19 cellular contexts compared by ENCODE assay signal in the genomic region with DNA sequence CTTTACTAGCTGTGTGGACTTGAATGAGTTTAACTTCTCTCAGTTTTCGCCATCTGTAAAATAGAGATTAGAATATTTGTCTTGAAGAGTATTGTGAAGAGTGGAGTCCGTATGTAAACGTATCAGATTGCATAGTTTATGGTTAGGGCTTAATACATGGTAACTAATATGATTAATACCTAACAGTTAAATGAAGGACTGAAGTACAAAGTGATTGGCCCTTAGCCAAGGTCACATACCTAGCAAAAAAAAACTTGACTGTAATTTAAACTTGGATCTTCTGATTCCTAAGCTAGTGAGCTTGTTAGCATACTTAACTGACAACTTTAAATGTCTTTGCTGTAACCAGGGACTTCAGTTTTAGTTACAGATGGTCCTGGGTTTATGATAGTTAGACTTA. TPM values are rescaled to one million over a fixed set of nuclear protein-coding genes. Genes with fewer than 3 reads are reported as not detected.
DNase-seq lines count a peak whose midpoint lies in the region; ATAC-seq and TF ChIP-seq lines count a peak whose summit lies in the region.
"Had no signal": no experiment of that assay in that cellular context is flagged by ENCODE, and none has a peak within 500 bp of the region (broad histone marks: within the 10 kb centered on the region; RNA-seq: fewer than 3 reads in every experiment).

No MANE protein-coding gene starts in this region.

- peaks cover 71% of the 10 kb centered on the region for H3K27me3 Mint-ChIP-seq in nephron (ENCODE audit: low read depth)

- H3K36me3 ChIP-seq in MG63 = no peaks in the 10 kb centered on the region
- H3K36me3 ChIP-seq: SJCRH30, suprapubic skin had no signal

- H3K36me3 Mint-ChIP-seq in nephron (ENCODE audit: low read depth) = no peaks in the 10 kb centered on the region
- H3K36me3 Mint-ChIP-seq: IgD-negative memory B cell had no signal

- H3K4me3 Mint-ChIP-seq in nephron = peak overlapping the region; percentile 64 to 69 (median 64)
- H3K4me3 Mint-ChIP-seq: activated T-helper 1 cell treated with anti-CD3 and anti-CD28 coated beads, Interleukin-12 subunit alpha, Interleukin-12 subunit beta, Interleukin-2, Interleukin-4 antibody, amounts not matched to agents 30 ng/mL and 10 ng/mL and 1 ng/mL, durations not matched to agents 14 hours and 24 hours and 36 hours had no signal

- H3K4me3 ChIP-seq in MG63 = no peak overlapping the region
- H3K4me3 ChIP-seq: SJCRH30 had no signal

- peak overlapping the region in 2 of 3 experiments; percentile 29 to 44 for H3K27ac Mint-ChIP-seq in nephron
- H3K27ac Mint-ChIP-seq: activated CD8-positive, alpha-beta T cell treated with anti-CD3 and anti-CD28 coated beads, Interleukin-2, amount 10 ng/mL, durations not matched to agents 7 days and 5 days; activated T-helper 1 cell treated with anti-CD3 and anti-CD28 coated beads, Interleukin-12 subunit alpha, Interleukin-12 subunit beta, Interleukin-2, Interleukin-4 antibody, amounts not matched to agents 30 ng/mL and 10 ng/mL and 1 ng/mL, durations not matched to agents 14 hours and 24 hours and 36 hours; IgD-negative memory B cell; naive thymus-derived CD8-positive, alpha-beta T cell had no signal

- H3K9me3 Mint-ChIP-seq in nephron = peaks cover 3% of the 10 kb centered on the region
- H3K9me3 Mint-ChIP-seq: activated T-helper 1 cell treated with anti-CD3 and anti-CD28 coated beads, Interleukin-12 subunit alpha, Interleukin-12 subunit beta, Interleukin-2, Interleukin-4 antibody, amounts not matched to agents 30 ng/mL and 10 ng/mL and 1 ng/mL, durations not matched to agents 14 hours and 24 hours and 36 hours; naive thymus-derived CD8-positive, alpha-beta T cell had no signal

- peak; percentile 85 for DNase-seq in DMS 273 (lab: John Stamatoyannopoulos, UW; ENCODE audit: unreplicated experiment)
- DNase-seq in dermis blood vessel endothelial cell = peak; percentile 51
- no peak for DNase-seq in islet precursor cell
- DNase-seq in superior temporal gyrus (ENCODE audit: extremely low spot score) = no peak
- no peak for DNase-seq in MG63
- DNase-seq: activated CD8-positive, alpha-beta T cell treated with anti-CD3 and anti-CD28 coated beads, Interleukin-2, amount 10 ng/mL, durations not matched to agents 7 days and 5 days; AML-193; amniotic stem cell; naive thymus-derived CD8-positive, alpha-beta T cell; NCI-H1048; NCI-H2227 treated with DMSO at 0.1 percent for 48 hours; SJCRH30; stimulated activated CD4-positive, alpha-beta T cell treated with anti-CD3 and anti-CD28 coated beads, Interleukin-2, amount 100 ng/mL, for 24 hours had no signal

- no peak for TF ChIP-seq RAD21 in Ishikawa (IDR thresholded peaks at IDR 0.05; ENCODE audit: low read depth)

- H3K4me1 Mint-ChIP-seq in nephron = peaks cover 26% of the 10 kb centered on the region

- TF ChIP-seq CTCF in nephron (IDR thresholded peaks at IDR 0.05; ENCODE audit: unreplicated experiment in 3 of 3) = no peak

- H3K9me3 ChIP-seq in MG63 = no peaks in the 10 kb centered on the region
- H3K9me3 ChIP-seq: SJCRH30, suprapubic skin had no signal

- TF ChIP-seq EP300 in Ishikawa (IDR thresholded peaks at IDR 0.05; ENCODE audit: borderline replicate concordance) = no peak

- no peak for ATAC-seq in GM19324 (IDR thresholded peaks at IDR 0.05; ENCODE audit: low FRiP score, unreplicated experiment)
- ATAC-seq: activated CD8-positive, alpha-beta T cell treated with anti-CD3 and anti-CD28 coated beads, Interleukin-2, amount 10 ng/mL, durations not matched to agents 7 days and 5 days; naive thymus-derived CD8-positive, alpha-beta T cell had no signal

- no peaks in the 10 kb centered on the region for H3K27me3 ChIP-seq in MG63
- H3K27me3 ChIP-seq: SJCRH30 had no signal

TF ChIP-seq in Ishikawa, 13 proteins besides CTCF, POLR2A, EP300 and RAD21:
- TF ChIP-seq TCF12 (IDR thresholded peaks at IDR 0.05; ENCODE audit: low read depth) (no peak), NFIC (IDR thresholded peaks at IDR 0.05) (peak; percentile 47)

RNA-seq across cellular contexts. Expression of a gene that starts 1.9 kb away (rescaled TPM):
- total RNA-seq in dermis blood vessel endothelial cell = 55.5 and 69.1 TPM in 2 replicates
- 0.10 TPM in 1 of 2 replicates, not detected in the other for total RNA-seq in MG63 (2014; rRNA removed; shearing (Covaris generic); ENCODE audit: low replicate concordance)
- total RNA-seq: SJCRH30 had no signal

RNA-seq across cellular contexts. Expression of a gene that starts 42.9 kb away (rescaled TPM):
- total RNA-seq in dermis blood vessel endothelial cell = 330 and 360 TPM in 2 replicates
- total RNA-seq in MG63 (2014; rRNA removed; shearing (Covaris generic); ENCODE audit: low replicate concordance) = 20.9 and 34.9 TPM in 2 replicates

Comparison
In these comparisons a context has a peak if more than half of its experiments do, and no peak if none do; other contexts are left out.
1. DNase-seq: peak in DMS 273 (single experiment) and dermis blood vessel endothelial cell (single experiment); none in islet precursor cell (single experiment), superior temporal gyrus (single experiment) and MG63 (single experiment).
2. RNA of a gene that starts 1.9 kb away (total RNA-seq): 55.5 to 69.1 TPM in dermis blood vessel endothelial cell; 0.10 TPM in MG63; every median in the first group is over 10 times any median in the second.